8 cellular contexts compared by ENCODE assay signal in the genomic region with DNA sequence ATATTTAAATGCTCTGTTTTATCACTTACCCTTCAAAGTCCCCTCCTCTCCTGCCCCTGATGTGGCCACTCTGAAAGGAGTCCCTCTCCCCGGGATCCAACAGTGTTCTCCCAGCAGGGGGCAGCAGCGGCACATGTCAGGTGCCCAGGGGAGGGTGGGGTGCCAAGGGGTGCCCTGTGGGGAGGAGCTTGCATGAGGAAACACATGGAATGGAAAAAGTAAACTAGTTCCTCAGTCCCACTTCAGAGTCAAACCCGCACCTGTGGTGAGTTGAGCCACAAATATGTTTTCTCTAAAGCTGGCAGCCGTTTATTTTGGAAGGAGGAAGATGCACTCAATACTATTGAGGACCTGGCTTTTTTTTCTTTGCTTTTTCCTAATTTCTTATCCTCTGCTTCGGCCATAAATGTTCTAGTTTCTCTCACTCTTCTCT. TPM values are rescaled to one million over a fixed set of nuclear protein-coding genes. Genes with fewer than 3 reads are reported as not detected.
DNase-seq lines count a peak whose midpoint lies in the region; ATAC-seq and TF ChIP-seq lines count a peak whose summit lies in the region.

No MANE protein-coding gene starts in this region.

- no peak overlapping the region for H3K27ac Mint-ChIP-seq in endodermal cell
- H3K27ac Mint-ChIP-seq in mesothelial cell of epicardium, result no peak overlapping the region

- H3K4me2 ChIP-seq in OCI-LY1 (ENCODE audit: low read length), result peak overlapping the region; percentile 20; the same call in 1 of the 2 replicates

- H3K4me3 ChIP-seq in OCI-LY1 (ENCODE audit: low read depth, low read length, poor library complexity, severe bottlenecking), result no peak overlapping the region
- no peak overlapping the region for H3K4me3 ChIP-seq in endodermal cell (ENCODE audit: low read length)

- 40 to 56% methylated on average over 2 to 5 of the region's 5 CpGs for WGBS in endodermal cell (ENCODE audit: insufficient coverage in 1 of 2, insufficient read length in 1 of 2), 2 experiments

- no peaks in the 10 kb centered on the region for H3K9me2 ChIP-seq in OCI-LY1 (ENCODE audit: low read depth, low read length)

- H3K79me2 ChIP-seq in OCI-LY1 (ENCODE audit: insufficient read depth, low read length), result no peaks in the 10 kb centered on the region

- TF ChIP-seq EP300 in Ishikawa (IDR thresholded peaks at IDR 0.05; ENCODE audit: borderline replicate concordance), result no peak

- peak; percentile 94 for DNase-seq in activated CD8-positive, alpha-beta memory T cell treated with anti-CD3 and anti-CD28 coated beads, Interleukin-2, amount 50 U/mL, for 1 hour (ENCODE audit: extremely low read depth)
- peak; percentile 98 for DNase-seq in endodermal cell
- peak; percentile 71 to 83 for DNase-seq in mesothelial cell of epicardium (ENCODE audit: low spot score in 2 of 2, unreplicated experiment in 2 of 2)
- peak; percentile 92 for DNase-seq in stimulated activated CD8-positive, alpha-beta memory T cell treated with anti-CD3 and anti-CD28 coated beads, Interleukin-4, amount 100 ng/mL, for 24 hours (ENCODE audit: low read depth)

- ATAC-seq in GM19438 (IDR thresholded peaks at IDR 0.05; ENCODE audit: low read depth, unreplicated experiment), result peak; percentile 83

- H3F3A ChIP-seq in OCI-LY1 (ENCODE audit: insufficient read depth, low read length), result no peaks in the 10 kb centered on the region

- H3K27me3 ChIP-seq in OCI-LY1 (ENCODE audit: insufficient read depth, low read length) (no peaks in the 10 kb centered on the region; the same call in 1 of the 2 replicates), endodermal cell (ENCODE audit: control insufficient read depth, insufficient read depth, low read length, poor library complexity, severe bottlenecking) (no peaks in the 10 kb centered on the region)

- H3K4me1 Mint-ChIP-seq in endodermal cell (peaks cover 13% of the 10 kb centered on the region), mesothelial cell of epicardium (peaks cover 8% of the 10 kb centered on the region)

- H3K36me3 Mint-ChIP-seq in endodermal cell (ENCODE audit: low read depth) (no peaks in the 10 kb centered on the region), mesothelial cell of epicardium (no peaks in the 10 kb centered on the region)

- H3K9me3 Mint-ChIP-seq in endodermal cell (no peaks in the 10 kb centered on the region), mesothelial cell of epicardium (peaks cover 8% of the 10 kb centered on the region)

- H3K9me3 ChIP-seq in OCI-LY1 (ENCODE audit: low read length) (no peaks in the 10 kb centered on the region), endodermal cell (ENCODE audit: control insufficient read depth, low read length) (no peaks in the 10 kb centered on the region)

- H4K20me1 ChIP-seq in OCI-LY1 (ENCODE audit: insufficient read depth, low read length), result no peaks in the 10 kb centered on the region

- TF ChIP-seq CTCF in C4-2B (conservative IDR thresholded peaks at IDR 0.05) (peak; percentile 98), OCI-LY1 (IDR thresholded peaks at IDR 0.05; ENCODE audit: low read length) (peak; percentile 100), endodermal cell (conservative IDR thresholded peaks at IDR 0.05) (peak; percentile 94), mesothelial cell of epicardium (IDR thresholded peaks at IDR 0.05; ENCODE audit: unreplicated experiment) (peak; percentile 66)

- H3K27me3 Mint-ChIP-seq in endodermal cell (ENCODE audit: insufficient read depth) (no peaks in the 10 kb centered on the region), mesothelial cell of epicardium (ENCODE audit: low read depth) (peaks cover 1% of the 10 kb centered on the region)

- H2AFZ ChIP-seq in OCI-LY1 (ENCODE audit: low read length), result no peak overlapping the region

- peaks cover 13% of the 10 kb centered on the region for H3K4me1 ChIP-seq in OCI-LY1 (ENCODE audit: insufficient read depth, low read length, severe bottlenecking)
- no peaks in the 10 kb centered on the region for H3K4me1 ChIP-seq in endodermal cell (ENCODE audit: control insufficient read depth, insufficient read depth, low read length)

- H3K9ac ChIP-seq in OCI-LY1 (ENCODE audit: low read length) (peak overlapping the region; percentile 1; the same call in 1 of the 2 replicates), endodermal cell (ENCODE audit: extremely low read depth, low read length, poor library complexity, severe bottlenecking) (no peak overlapping the region)

- no peaks in the 10 kb centered on the region for H3K36me3 ChIP-seq in OCI-LY1 (ENCODE audit: insufficient read depth, low read length)
- no peaks in the 10 kb centered on the region for H3K36me3 ChIP-seq in endodermal cell (ENCODE audit: control insufficient read depth, insufficient read depth, low read length)

- peak; percentile 100 for TF ChIP-seq RAD21 in Ishikawa (IDR thresholded peaks at IDR 0.05; ENCODE audit: low read depth)

- H3K27ac ChIP-seq in C4-2B, result no peak overlapping the region
- H3K27ac ChIP-seq in OCI-LY1 (ENCODE audit: low read depth, low read length, poor library complexity, severe bottlenecking), result peak overlapping the region; percentile 8
- H3K27ac ChIP-seq in endodermal cell (ENCODE audit: low read depth, low read length), result no peak overlapping the region

- H3K4me3 Mint-ChIP-seq in endodermal cell, result no peak overlapping the region
- H3K4me3 Mint-ChIP-seq in mesothelial cell of epicardium, result no peak overlapping the region

TF ChIP-seq in Ishikawa, 13 proteins besides CTCF, POLR2A, EP300 and RAD21:
- TF ChIP-seq CREB1 (IDR thresholded peaks at IDR 0.05; ENCODE audit: low read depth) (no peak), ZBTB7A (IDR thresholded peaks at IDR 0.05; ENCODE audit: low read depth) (no peak), TAF1 (IDR thresholded peaks at IDR 0.05; ENCODE audit: low read depth) (no peak), TEAD4 (IDR thresholded peaks at IDR 0.05) (no peak), FOXM1 (IDR thresholded peaks at IDR 0.05; ENCODE audit: borderline replicate concordance, low read depth) (no peak), NFIC (IDR thresholded peaks at IDR 0.05) (peak; percentile 62; the same call in 1 of the 2 replicates)
- TF ChIP-seq, protein P1, sequence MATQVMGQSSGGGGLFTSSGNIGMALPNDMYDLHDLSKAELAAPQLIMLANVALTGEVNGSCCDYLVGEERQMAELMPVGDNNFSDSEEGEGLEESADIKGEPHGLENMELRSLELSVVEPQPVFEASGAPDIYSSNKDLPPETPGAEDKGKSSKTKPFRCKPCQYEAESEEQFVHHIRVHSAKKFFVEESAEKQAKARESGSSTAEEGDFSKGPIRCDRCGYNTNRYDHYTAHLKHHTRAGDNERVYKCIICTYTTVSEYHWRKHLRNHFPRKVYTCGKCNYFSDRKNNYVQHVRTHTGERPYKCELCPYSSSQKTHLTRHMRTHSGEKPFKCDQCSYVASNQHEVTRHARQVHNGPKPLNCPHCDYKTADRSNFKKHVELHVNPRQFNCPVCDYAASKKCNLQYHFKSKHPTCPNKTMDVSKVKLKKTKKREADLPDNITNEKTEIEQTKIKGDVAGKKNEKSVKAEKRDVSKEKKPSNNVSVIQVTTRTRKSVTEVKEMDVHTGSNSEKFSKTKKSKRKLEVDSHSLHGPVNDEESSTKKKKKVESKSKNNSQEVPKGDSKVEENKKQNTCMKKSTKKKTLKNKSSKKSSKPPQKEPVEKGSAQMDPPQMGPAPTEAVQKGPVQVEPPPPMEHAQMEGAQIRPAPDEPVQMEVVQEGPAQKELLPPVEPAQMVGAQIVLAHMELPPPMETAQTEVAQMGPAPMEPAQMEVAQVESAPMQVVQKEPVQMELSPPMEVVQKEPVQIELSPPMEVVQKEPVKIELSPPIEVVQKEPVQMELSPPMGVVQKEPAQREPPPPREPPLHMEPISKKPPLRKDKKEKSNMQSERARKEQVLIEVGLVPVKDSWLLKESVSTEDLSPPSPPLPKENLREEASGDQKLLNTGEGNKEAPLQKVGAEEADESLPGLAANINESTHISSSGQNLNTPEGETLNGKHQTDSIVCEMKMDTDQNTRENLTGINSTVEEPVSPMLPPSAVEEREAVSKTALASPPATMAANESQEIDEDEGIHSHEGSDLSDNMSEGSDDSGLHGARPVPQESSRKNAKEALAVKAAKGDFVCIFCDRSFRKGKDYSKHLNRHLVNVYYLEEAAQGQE (IDR thresholded peaks at IDR 0.05; ENCODE audit: low read depth), result no peak
- TF ChIP-seq, protein P2, sequence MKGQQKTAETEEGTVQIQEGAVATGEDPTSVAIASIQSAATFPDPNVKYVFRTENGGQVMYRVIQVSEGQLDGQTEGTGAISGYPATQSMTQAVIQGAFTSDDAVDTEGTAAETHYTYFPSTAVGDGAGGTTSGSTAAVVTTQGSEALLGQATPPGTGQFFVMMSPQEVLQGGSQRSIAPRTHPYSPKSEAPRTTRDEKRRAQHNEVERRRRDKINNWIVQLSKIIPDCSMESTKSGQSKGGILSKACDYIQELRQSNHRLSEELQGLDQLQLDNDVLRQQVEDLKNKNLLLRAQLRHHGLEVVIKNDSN (IDR thresholded peaks at IDR 0.05), result no peak; the same call in 1 of the 2 replicates
- TF ChIP-seq, protein P3, sequence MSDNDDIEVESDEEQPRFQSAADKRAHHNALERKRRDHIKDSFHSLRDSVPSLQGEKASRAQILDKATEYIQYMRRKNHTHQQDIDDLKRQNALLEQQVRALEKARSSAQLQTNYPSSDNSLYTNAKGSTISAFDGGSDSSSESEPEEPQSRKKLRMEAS (IDR thresholded peaks at IDR 0.05), result peak; percentile 51; the same call in 1 of the 2 replicates

RNA-seq across cellular contexts. Expression of a gene that starts 30.1 kb away (rescaled TPM):
- 1 to 10 TPM; 2.1 to 3.2 TPM for total RNA-seq in endodermal cell
- polyA plus RNA-seq in endodermal cell (2013, experiment 1 of 2), result 0.57 TPM
- 0.33 TPM for polyA plus RNA-seq in endodermal cell (2013, experiment 2 of 2)
- 0.72 to 1.3 TPM (median 0.93 TPM) in 3 replicates for total RNA-seq in mesothelial cell of epicardium

RNA-seq across cellular contexts. Expression of a gene that starts 40.9 kb away (rescaled TPM):
- total RNA-seq in endodermal cell, result 10 to 100 TPM; 15.9 to 16.4 TPM
- 14.4 TPM for polyA plus RNA-seq in endodermal cell (2013, experiment 1 of 2)
- polyA plus RNA-seq in endodermal cell (2013, experiment 2 of 2), result 14.7 TPM
- 9.1 to 9.4 TPM (median 9.4 TPM) in 3 replicates for total RNA-seq in mesothelial cell of epicardium

RNA-seq across cellular contexts. Expression of a gene that starts 41.0 kb away (rescaled TPM):
- total RNA-seq in endodermal cell, result 10 to 100 TPM; 15.1 to 23.0 TPM
- polyA plus RNA-seq in endodermal cell (2013, experiment 1 of 2), result 13.1 TPM
- 10.7 TPM for polyA plus RNA-seq in endodermal cell (2013, experiment 2 of 2)
- total RNA-seq in mesothelial cell of epicardium, result 12.3 to 15.7 TPM (median 13.4 TPM) in 3 replicates
